In genomic region chr11:8219257-8220021, GRCh38 we compare ENCODE assay signal across 8 cellular contexts. TPM values are rescaled to one million over a fixed set of nuclear protein-coding genes. Genes with fewer than 3 reads are reported as not detected.
DNase-seq lines count a peak whose midpoint lies in the region; ATAC-seq and TF ChIP-seq lines count a peak whose summit lies in the region.

No MANE protein-coding gene starts in this region.

- no peaks in the 10 kb centered on the region; the same call in 1 of the 2 replicates for H3K27me3 ChIP-seq in GM06990 (replicated peaks; ENCODE audit: control insufficient read depth, insufficient read depth, low read length)

- TF ChIP-seq CTCF in GM06990 (IDR thresholded peaks at IDR 0.05; ENCODE audit: insufficient read depth, low read length, poor library complexity, severe bottlenecking): peak; percentile 85

- H3K4me3 ChIP-seq in GM06990 (replicated peaks; ENCODE audit: low read depth, low read length): no peak overlapping the region

- peak; percentile 11 to 27 for DNase-seq in AML-193 (lab: John Stamatoyannopoulos, UW)
- DNase-seq in GM06990 (ENCODE audit: extremely low read depth, insufficient read length): no peak
- DNase-seq in HuH-7.5 (ENCODE audit: low spot score): peak; percentile 63
- DNase-seq in SK-N-DZ (ENCODE audit: low spot score): peak; percentile 80
- peak; percentile 18 for DNase-seq in fibroblast of the conjunctiva (ENCODE audit: low read depth)
- peak; percentile 64 for DNase-seq in posterior vena cava (ENCODE audit: low spot score)

- ATAC-seq in HG02938 (IDR thresholded peaks at IDR 0.05; ENCODE audit: unreplicated experiment) (no peak), GM18511 (IDR thresholded peaks at IDR 0.05; ENCODE audit: unreplicated experiment) (no peak)

- no peaks in the 10 kb centered on the region for H3K36me3 ChIP-seq in GM06990 (ENCODE audit: control insufficient read depth, insufficient read depth, low read length)

- intact Hi-C loops in posterior vena cava (cut with DNase I): loop anchor here (5.0 to 10.0 kb wide), 3 partner anchors 345 to 735 kb away; no protein-coding TSS in a partner anchor

RNA-seq across cellular contexts. Expression of gene LMO1, which starts 44.2 kb away (rescaled TPM):
- 1.7 and 4.4 TPM in 2 replicates for polyA plus RNA-seq in SK-N-DZ (2014; cell fraction: cytosol; rRNA removed)
- polyA plus RNA-seq in SK-N-DZ (2014; cell fraction: nucleus; rRNA removed): 3.3 and 4.2 TPM in 2 replicates
- under 1 TPM in 1 of 2 donors, not detected in 1; 0.38 TPM for total RNA-seq in posterior vena cava

RNA-seq across cellular contexts. Expression of gene RIC3, which starts 50.6 kb away (rescaled TPM):
- 7.3 and 8.7 TPM in 2 replicates for polyA plus RNA-seq in SK-N-DZ (2014; cell fraction: cytosol; rRNA removed)
- polyA plus RNA-seq in SK-N-DZ (2014; cell fraction: nucleus; rRNA removed): 64.3 and 89.3 TPM in 2 replicates
- 1 to 10 TPM; 6.0 to 7.7 TPM for total RNA-seq in posterior vena cava
